Comparison of ENCODE assay signal across 8 cellular contexts in the genomic region with DNA sequence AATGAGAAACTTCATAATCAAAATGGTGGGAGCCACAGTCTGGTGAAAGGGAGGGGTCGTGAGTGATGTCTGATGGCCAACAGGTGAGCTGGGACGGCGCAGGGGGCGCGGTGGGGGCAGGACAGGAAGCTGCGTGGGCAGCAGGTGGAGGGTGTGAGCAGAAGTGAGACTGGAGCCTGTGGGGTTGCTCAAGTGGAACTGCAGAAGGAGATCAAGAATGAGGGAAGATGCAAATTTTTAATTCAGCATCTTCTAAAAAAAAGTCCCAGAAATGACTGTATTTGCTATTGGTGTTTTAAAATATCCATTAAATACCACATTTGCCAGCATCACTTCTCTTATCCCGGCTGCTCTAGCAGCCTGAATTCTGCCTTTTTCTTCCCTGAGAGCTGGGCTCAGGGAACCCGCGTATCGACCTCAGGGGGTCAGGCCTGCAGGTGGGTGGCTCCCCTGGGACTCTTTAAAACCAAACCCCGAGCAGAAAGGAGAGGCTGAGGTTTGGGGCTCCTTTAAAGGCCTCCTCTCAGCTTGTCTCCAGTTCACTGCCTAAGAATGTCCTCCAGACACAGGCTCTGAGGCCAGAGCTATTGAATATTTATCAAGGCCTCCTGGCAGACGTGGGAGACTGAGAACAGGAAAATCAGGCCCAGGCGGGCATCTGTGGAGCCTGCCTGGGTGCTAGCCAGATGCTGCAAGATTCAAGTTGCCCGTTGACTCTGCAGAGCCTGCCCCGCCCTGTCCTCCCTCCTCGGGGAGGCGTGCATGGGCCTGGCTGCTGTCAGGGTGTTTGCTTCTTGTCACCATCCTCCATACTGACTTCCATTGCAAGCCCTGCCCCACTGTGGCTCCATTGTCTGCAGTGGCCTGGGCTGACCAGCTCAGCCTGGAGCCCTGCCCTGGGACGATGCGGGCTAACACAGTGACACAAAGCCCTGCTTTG. TPM values are rescaled to one million over a fixed set of nuclear protein-coding genes. Genes with fewer than 3 reads are reported as not detected.
DNase-seq lines count a peak whose midpoint lies in the region; ATAC-seq and TF ChIP-seq lines count a peak whose summit lies in the region.

No MANE protein-coding gene starts in this region.

- peak; percentile 62 for ATAC-seq in HG02642 (IDR thresholded peaks at IDR 0.05; ENCODE audit: poor library complexity, unreplicated experiment)

- no peaks in the 10 kb centered on the region for H3K4me1 ChIP-seq in endodermal cell (ENCODE audit: control insufficient read depth, insufficient read depth, low read length)

- peaks cover 13% of the 10 kb centered on the region for H3K9me3 Mint-ChIP-seq in endodermal cell

- H3K4me3 Mint-ChIP-seq in endodermal cell: no peak overlapping the region

- 78 to 87% methylated on average over 13 to 19 of the region's 19 CpGs for WGBS in endodermal cell (ENCODE audit: insufficient coverage in 1 of 2, insufficient read length in 1 of 2), 2 experiments

- H3K27ac Mint-ChIP-seq in endodermal cell: no peak overlapping the region

- no peaks in the 10 kb centered on the region for H3K27me3 ChIP-seq in endodermal cell (ENCODE audit: control insufficient read depth, insufficient read depth, low read length, poor library complexity, severe bottlenecking)

- peaks cover 3% of the 10 kb centered on the region for H3K4me1 Mint-ChIP-seq in endodermal cell

- no peak overlapping the region for H3K9ac ChIP-seq in endodermal cell (ENCODE audit: extremely low read depth, low read length, poor library complexity, severe bottlenecking)

- H3K4me3 ChIP-seq in endodermal cell (ENCODE audit: low read length): no peak overlapping the region

- H3K9me3 ChIP-seq in endodermal cell (ENCODE audit: control insufficient read depth, low read length): peaks cover 5% of the 10 kb centered on the region

- peak overlapping the region; percentile 90 for H3K27ac ChIP-seq in endodermal cell (ENCODE audit: low read depth, low read length)

- peaks cover 4% of the 10 kb centered on the region for H3K27me3 Mint-ChIP-seq in endodermal cell (ENCODE audit: insufficient read depth)

- H3K36me3 Mint-ChIP-seq in endodermal cell (ENCODE audit: low read depth): no peaks in the 10 kb centered on the region

- DNase-seq in DMS53 (lab: John Stamatoyannopoulos, UW): peak; percentile 25
- no peak for DNase-seq in DMS53 treated with DMSO at 0.1 percent for 48 hours (lab: John Stamatoyannopoulos, UW; ENCODE audit: unreplicated experiment)
- peak; percentile 96 for DNase-seq in NCI-H2171 treated with DMSO at 0.1 percent for 48 hours (lab: John Stamatoyannopoulos, UW)
- peak; percentile 62 for DNase-seq in endodermal cell
- DNase-seq in renal cortical epithelial cell (ENCODE audit: low read depth): peak; percentile 66
- DNase-seq in D341Med (ENCODE audit: low spot score): no peak
- DNase-seq in activated CD4-positive, alpha-beta T cell treated with anti-CD3 and anti-CD28 coated beads, Interleukin-2, amount 50 U/mL, for 4 hours: no peak

- no peak for TF ChIP-seq CTCF in endodermal cell (conservative IDR thresholded peaks at IDR 0.05)

- H3K36me3 ChIP-seq in endodermal cell (ENCODE audit: control insufficient read depth, insufficient read depth, low read length): no peaks in the 10 kb centered on the region

RNA-seq across cellular contexts. Expression of gene SYPL1, which starts 53.9 kb away (rescaled TPM):
- total RNA-seq in endodermal cell (10 to 100 TPM; 74.8 to 76.7 TPM), renal cortical epithelial cell (91.2 and 162 TPM in 2 replicates)
- 58.1 TPM for polyA plus RNA-seq in endodermal cell (2013, experiment 1 of 2)
- 55.4 TPM for polyA plus RNA-seq in endodermal cell (2013, experiment 2 of 2)

Comparison
In these comparisons a context has a peak if more than half of its experiments do, and no peak if none do; other contexts are left out.
1. DNase-seq: peak in DMS53 (single experiment), NCI-H2171 treated with DMSO at 0.1 percent for 48 hours (single experiment), endodermal cell (single experiment) and renal cortical epithelial cell (single experiment); none in DMS53 treated with DMSO at 0.1 percent for 48 hours (single experiment), D341Med (single experiment) and activated CD4-positive, alpha-beta T cell treated with anti-CD3 and anti-CD28 coated beads, Interleukin-2, amount 50 U/mL, for 4 hours (0 of 2).